In genomic region chr15:41583795-41584194, GRCh38 we compare ENCODE assay signal across 24 cellular contexts.
"Had no signal": no experiment of that assay in that cellular context is flagged by ENCODE, and none has a peak within 500 bp of the region (broad histone marks: within the 10 kb centered on the region; RNA-seq: fewer than 3 reads in every experiment).

No MANE protein-coding gene starts in this region.

- H3K27ac Mint-ChIP-seq: activated naive CD8-positive, alpha-beta T cell treated with anti-CD3 and anti-CD28 coated beads for 36 hours; brain; natural killer cell; stimulated activated memory B cell treated with anti-CD40 and anti-IgM and Interleukin-4, amounts not matched to agents 10 μg/mL and 1 μg/mL and 100 μg/mL, for 72 hours had no signal

- H3K4me3 Mint-ChIP-seq: activated naive CD8-positive, alpha-beta T cell treated with anti-CD3 and anti-CD28 coated beads for 36 hours; natural killer cell; stimulated activated memory B cell treated with anti-CD40 and anti-IgM and Interleukin-4, amounts not matched to agents 10 μg/mL and 1 μg/mL and 100 μg/mL, for 72 hours had no signal

- DNase-seq: activated CD4-positive, alpha-beta T cell treated with anti-CD3 and anti-CD28 coated beads for 4 hours; activated CD4-positive, alpha-beta T cell treated with anti-CD3 and anti-CD28 coated beads, Interleukin-2, amount 50 U/mL, for 4 hours; activated effector memory CD4-positive, alpha-beta T cell treated with Interleukin-2 at 50 U/mL for 16 hours; activated naive CD4-positive, alpha-beta T cell treated with Interleukin-2 at 50 U/mL for 16 hours; activated naive CD8-positive, alpha-beta T cell treated with anti-CD3 and anti-CD28 coated beads for 36 hours; adrenal gland; cerebellar nuclear complex; colonic mucosa; effector CD8-positive, alpha-beta T cell; esophagus squamous epithelium; foreskin melanocyte; heart right ventricle; left lung; mesendoderm; natural killer cell; sigmoid colon; small intestine; stimulated activated CD4-positive, alpha-beta T cell treated with anti-CD3 and anti-CD28 coated beads, Interleukin-1b, Interleukin-23, amount 100 ng/mL, for 48 hours; stimulated activated CD4-positive, alpha-beta T cell treated with anti-CD3 and anti-CD28 coated beads, Interleukin-4, amount 100 ng/mL, for 4 hours; stimulated activated CD8-positive, alpha-beta memory T cell treated with anti-CD3 and anti-CD28 coated beads, Interleukin-4, amount 100 ng/mL, for 48 hours; stomach; thyroid gland had no signal

- H3K36me3 Mint-ChIP-seq: activated naive CD8-positive, alpha-beta T cell treated with anti-CD3 and anti-CD28 coated beads for 36 hours; brain; natural killer cell; stimulated activated memory B cell treated with anti-CD40 and anti-IgM and Interleukin-4, amounts not matched to agents 10 μg/mL and 1 μg/mL and 100 μg/mL, for 72 hours had no signal

- H3K9me3 Mint-ChIP-seq: activated naive CD8-positive, alpha-beta T cell treated with anti-CD3 and anti-CD28 coated beads for 36 hours; natural killer cell; stimulated activated memory B cell treated with anti-CD40 and anti-IgM and Interleukin-4, amounts not matched to agents 10 μg/mL and 1 μg/mL and 100 μg/mL, for 72 hours had no signal
